In genomic region chr19:57253767-57254166, GRCh38 we compare ENCODE assay signal across 8 cellular contexts. TPM values are rescaled to one million over a fixed set of nuclear protein-coding genes. Genes with fewer than 3 reads are reported as not detected.
A peak's percentile ranks its signal among the peaks of the same experiment; 100 is the strongest.
DNase-seq lines count a peak whose midpoint lies in the region; ATAC-seq and TF ChIP-seq lines count a peak whose summit lies in the region.
"Not testable (repeated sequence)": the region's sequence is repeated elsewhere in the genome, so short reads cannot be mapped to it uniquely, and the experiment has no call there.

No MANE protein-coding gene starts in this region.

- H3K4me1 ChIP-seq in endodermal cell (ENCODE audit: control insufficient read depth, insufficient read depth, low read length), result not testable (repeated sequence)

- not testable (repeated sequence) for H3K9ac ChIP-seq in endodermal cell (ENCODE audit: extremely low read depth, low read length, poor library complexity, severe bottlenecking)

- not testable (repeated sequence) for H3K4me3 Mint-ChIP-seq in endodermal cell; osteocyte (ENCODE audit: unreplicated experiment); stimulated activated naive CD8-positive, alpha-beta T cell treated with anti-CD3 and anti-CD28 coated beads, Interleukin-15, amount 100 ng/mL, for 72 hours

- not testable (repeated sequence) for H3K27ac Mint-ChIP-seq in endodermal cell; osteocyte (ENCODE audit: unreplicated experiment); stimulated activated naive CD8-positive, alpha-beta T cell treated with anti-CD3 and anti-CD28 coated beads, Interleukin-15, amount 100 ng/mL, for 72 hours

- not testable (repeated sequence) for TF ChIP-seq CTCF in endodermal cell (conservative IDR thresholded peaks at IDR 0.05); osteocyte (IDR thresholded peaks at IDR 0.05)

- not testable (repeated sequence) for H3K9me3 Mint-ChIP-seq in endodermal cell; osteocyte (ENCODE audit: unreplicated experiment)
- H3K9me3 Mint-ChIP-seq in stimulated activated naive CD8-positive, alpha-beta T cell treated with anti-CD3 and anti-CD28 coated beads, Interleukin-15, amount 100 ng/mL, for 72 hours, result peaks cover 32 to 70% of the 10 kb centered on the region in 2 donors

- not testable (repeated sequence) for H3K4me1 Mint-ChIP-seq in endodermal cell; osteocyte (ENCODE audit: unreplicated experiment); stimulated activated naive CD8-positive, alpha-beta T cell treated with anti-CD3 and anti-CD28 coated beads, Interleukin-15, amount 100 ng/mL, for 72 hours

- 96 to 97% methylated on average over 5 to 11 of the region's 11 CpGs for WGBS in endodermal cell (ENCODE audit: insufficient coverage in 1 of 2, insufficient read length in 1 of 2), 2 experiments

- peak; percentile 40 for DNase-seq in A172 (ENCODE audit: low spot score)
- peak; percentile 64 for DNase-seq in HT1080 (ENCODE audit: low read depth)
- peak; percentile 43 for DNase-seq in RPMI7951 (ENCODE audit: low read depth)
- peak; percentile 11 for DNase-seq in activated T-cell treated with anti-CD3 and anti-CD28 coated beads for 48 hours (ENCODE audit: low read depth)
- DNase-seq in amniotic epithelial cell (ENCODE audit: low read depth), result peak; percentile 21
- peak; percentile 20 for DNase-seq in endodermal cell
- peak; percentile 38 for DNase-seq in osteocyte (ENCODE audit: extremely low spot score, unreplicated experiment)
- DNase-seq in stimulated activated naive CD8-positive, alpha-beta T cell treated with anti-CD3 and anti-CD28 coated beads, Interleukin-15, amount 100 ng/mL, for 72 hours, result not testable (repeated sequence)

- ATAC-seq in stimulated activated naive CD8-positive, alpha-beta T cell treated with anti-CD3 and anti-CD28 coated beads, Interleukin-15, amount 100 ng/mL, for 72 hours, result peak; percentile 35

- not testable (repeated sequence) for H3K27me3 ChIP-seq in endodermal cell (ENCODE audit: control insufficient read depth, insufficient read depth, low read length, poor library complexity, severe bottlenecking)

- not testable (repeated sequence) for H3K4me3 ChIP-seq in endodermal cell (ENCODE audit: low read length)

- not testable (repeated sequence) for H3K9me3 ChIP-seq in endodermal cell (ENCODE audit: control insufficient read depth, low read length)

- H3K36me3 Mint-ChIP-seq in endodermal cell (ENCODE audit: low read depth) (peaks cover 58% of the 10 kb centered on the region), osteocyte (ENCODE audit: unreplicated experiment) (peaks cover 64% of the 10 kb centered on the region)

- peaks cover 56% of the 10 kb centered on the region for H3K36me3 ChIP-seq in endodermal cell (ENCODE audit: control insufficient read depth, insufficient read depth, low read length)

- H3K27ac ChIP-seq in endodermal cell (ENCODE audit: low read depth, low read length), result not testable (repeated sequence)

- H3K27me3 Mint-ChIP-seq in endodermal cell (ENCODE audit: insufficient read depth); osteocyte (ENCODE audit: unreplicated experiment); stimulated activated naive CD8-positive, alpha-beta T cell treated with anti-CD3 and anti-CD28 coated beads, Interleukin-15, amount 100 ng/mL, for 72 hours: not testable (repeated sequence)

RNA-seq across cellular contexts. Expression of gene ZNF805, which starts 13.3 kb away (rescaled TPM):
- total RNA-seq in A172 (2014; rRNA removed; shearing (Covaris generic)), result 12.7 and 15.4 TPM in 2 replicates
- 6.4 and 7.3 TPM in 2 replicates for total RNA-seq in HT1080 (2014; rRNA removed; shearing (Covaris generic))
- polyA plus RNA-seq in HT1080 (2015; cell fraction: cytosol; rRNA removed), result 1.9 and 2.7 TPM in 2 replicates
- polyA plus RNA-seq in HT1080 (2015; cell fraction: nucleus; rRNA removed), result 3.6 and 4.4 TPM in 2 replicates
- 10.0 and 11.9 TPM in 2 replicates for total RNA-seq in RPMI7951 (2014; rRNA removed; shearing (Covaris generic))
- 10 to 100 TPM; 16.6 to 21.1 TPM for total RNA-seq in endodermal cell
- 5.0 TPM for polyA plus RNA-seq in endodermal cell (2013, experiment 1 of 2)
- polyA plus RNA-seq in endodermal cell (2013, experiment 2 of 2), result 5.4 TPM
- total RNA-seq in osteocyte, result 23.7 and 24.5 TPM in 2 replicates

RNA-seq across cellular contexts. Expression of gene AURKC, which starts 22.9 kb away (rescaled TPM):
- 1.3 and 1.8 TPM in 2 replicates for total RNA-seq in A172 (2014; rRNA removed; shearing (Covaris generic))
- 0.92 and 1.0 TPM in 2 replicates for total RNA-seq in HT1080 (2014; rRNA removed; shearing (Covaris generic))
- polyA plus RNA-seq in HT1080 (2015; cell fraction: cytosol; rRNA removed), result 0.34 and 0.70 TPM in 2 replicates
- 0.33 and 1.5 TPM in 2 replicates for polyA plus RNA-seq in HT1080 (2015; cell fraction: nucleus; rRNA removed)
- total RNA-seq in RPMI7951 (2014; rRNA removed; shearing (Covaris generic)), result 0.88 and 2.0 TPM in 2 replicates
- 1 to 10 TPM; 1.3 to 1.7 TPM for total RNA-seq in endodermal cell
- 0.93 TPM for polyA plus RNA-seq in endodermal cell (2013, experiment 1 of 2)
- 1.3 TPM for polyA plus RNA-seq in endodermal cell (2013, experiment 2 of 2)
- total RNA-seq in osteocyte, result 0.86 and 0.94 TPM in 2 replicates

RNA-seq across cellular contexts. Expression of gene ZNF460, which starts 26.5 kb away (rescaled TPM):
- total RNA-seq in A172 (2014; rRNA removed; shearing (Covaris generic)), result 40.2 and 41.8 TPM in 2 replicates
- total RNA-seq in HT1080 (2014; rRNA removed; shearing (Covaris generic)), result 22.6 and 22.7 TPM in 2 replicates
- polyA plus RNA-seq in HT1080 (2015; cell fraction: cytosol; rRNA removed), result 1.8 and 3.3 TPM in 2 replicates
- polyA plus RNA-seq in HT1080 (2015; cell fraction: nucleus; rRNA removed), result 14.3 and 18.0 TPM in 2 replicates
- total RNA-seq in RPMI7951 (2014; rRNA removed; shearing (Covaris generic)), result 24.6 and 27.5 TPM in 2 replicates
- total RNA-seq in endodermal cell (10 to 100 TPM; 63.9 to 64.0 TPM), osteocyte (85.1 and 86.1 TPM in 2 replicates)
- 5.8 TPM for polyA plus RNA-seq in endodermal cell (2013, experiment 1 of 2)
- 7.2 TPM for polyA plus RNA-seq in endodermal cell (2013, experiment 2 of 2)
